24 cellular contexts compared by ENCODE assay signal in the genomic region with DNA sequence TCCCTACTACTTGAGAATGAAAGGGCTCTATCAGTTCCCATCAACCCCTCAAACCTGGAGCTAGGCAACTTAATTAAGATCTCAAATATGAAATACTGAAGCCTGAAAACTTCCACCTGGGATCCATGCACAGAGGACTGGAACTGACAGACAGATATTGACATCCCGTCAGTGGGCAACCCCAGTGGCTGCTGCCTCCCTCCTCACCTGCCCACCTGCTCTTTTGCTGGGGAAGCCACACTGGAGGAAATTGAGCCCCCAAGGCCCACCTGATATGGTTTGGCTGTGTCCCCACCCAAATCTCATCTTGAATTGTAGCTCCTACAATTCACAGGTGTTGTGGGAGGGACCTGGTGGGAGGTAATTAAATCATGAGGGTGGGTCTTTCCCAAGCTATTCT.
"Had no signal": no experiment of that assay in that cellular context is flagged by ENCODE, and none has a peak within 500 bp of the region (broad histone marks: within the 10 kb centered on the region; RNA-seq: fewer than 3 reads in every experiment).

No MANE protein-coding gene starts in this region.

- H3K27me3 ChIP-seq: MG63, SJCRH30 had no signal

- H3K27ac ChIP-seq: SJCRH30 had no signal

- DNase-seq: IMR-90, Karpas-422, KG1, MG63, NCI-H1092, NCI-H1105 treated with DMSO at 0.1 percent for 48 hours, NCI-H1417 treated with DMSO at 0.1 percent for 48 hours, NCI-H146, NCI-H1694 treated with DMSO at 0.1 percent for 48 hours, NCI-H1930, NCI-H2081, NCI-H2107, NCI-H2227 treated with DMSO at 0.1 percent for 48 hours, NCI-H446, NCI-H510A, NCI-H524 treated with DMSO at 0.1 percent for 48 hours, NCI-H69, NCI-H774, RPMI8226, SHP77 treated with DMSO at 0.1 percent for 48 hours, SJCRH30 had no signal

- H3K36me3 ChIP-seq: MG63, SJCRH30 had no signal

- H3K4me3 ChIP-seq: MG63, SJCRH30 had no signal

- FAIRE-seq: HepG2, RCC 7860 had no signal

- ATAC-seq: SK-N-SH treated with all-trans-retinoic acid at 6 μM for 48 hours had no signal

- H3K9me3 ChIP-seq: MG63, SJCRH30 had no signal
